Comparison of ENCODE assay signal across 8 cellular contexts in genomic region chr3:123447749-123448502, GRCh38. TPM values are rescaled to one million over a fixed set of nuclear protein-coding genes. Genes with fewer than 3 reads are reported as not detected.
A peak's percentile ranks its signal among the peaks of the same experiment; 100 is the strongest.
DNase-seq lines count a peak whose midpoint lies in the region; ATAC-seq and TF ChIP-seq lines count a peak whose summit lies in the region.

No MANE protein-coding gene starts in this region.

- H3K4me1 Mint-ChIP-seq in central memory CD8-positive, alpha-beta T cell: no peaks in the 10 kb centered on the region
- H3K4me1 Mint-ChIP-seq in mesothelial cell of epicardium: peaks cover 1% of the 10 kb centered on the region

- no peaks in the 10 kb centered on the region for H3K9me3 ChIP-seq in ES-I3 (ENCODE audit: control insufficient read depth, insufficient read depth, low read length)
- H3K9me3 ChIP-seq in SK-N-MC (ENCODE audit: low read depth, low read length): no peaks in the 10 kb centered on the region

- H3K36me3 ChIP-seq in ES-I3 (ENCODE audit: insufficient read depth, low read length) (no peaks in the 10 kb centered on the region), SK-N-MC (ENCODE audit: insufficient read depth, low read length) (no peaks in the 10 kb centered on the region)

- TF ChIP-seq CTCF in mesothelial cell of epicardium (IDR thresholded peaks at IDR 0.05; ENCODE audit: unreplicated experiment): no peak

- 0 out of 2 replicates have a peak, but pooled peaks cover 3% of the 10 kb centered on the region for H3K4me1 ChIP-seq in ES-I3 (ENCODE audit: insufficient read depth, low read length)

- peak overlapping the region; percentile 82 for H3K4me3 ChIP-seq in SK-N-MC

- peak; percentile 52 for ATAC-seq in central memory CD8-positive, alpha-beta T cell (replicated peaks; ENCODE audit: extremely low read depth, poor library complexity, severe bottlenecking)
- ATAC-seq in HG02884 (IDR thresholded peaks at IDR 0.05; ENCODE audit: unreplicated experiment): no peak
- ATAC-seq in GM18870 (IDR thresholded peaks at IDR 0.05; ENCODE audit: unreplicated experiment): no peak

- H3K9ac ChIP-seq in ES-I3 (ENCODE audit: low read depth, low read length): peak overlapping the region; percentile 62; the same call in 1 of the 2 replicates
- peak overlapping the region; percentile 59 for H3K9ac ChIP-seq in SK-N-MC (ENCODE audit: insufficient read length)

- peaks cover 2% of the 10 kb centered on the region for H3K36me3 Mint-ChIP-seq in central memory CD8-positive, alpha-beta T cell (ENCODE audit: insufficient read depth)
- no peaks in the 10 kb centered on the region for H3K36me3 Mint-ChIP-seq in mesothelial cell of epicardium

- H3K9me3 Mint-ChIP-seq in central memory CD8-positive, alpha-beta T cell: no peaks in the 10 kb centered on the region
- no peaks in the 10 kb centered on the region for H3K9me3 Mint-ChIP-seq in mesothelial cell of epicardium

- no peak overlapping the region for H3K27ac Mint-ChIP-seq in central memory CD8-positive, alpha-beta T cell (ENCODE audit: low read depth)
- no peak overlapping the region for H3K27ac Mint-ChIP-seq in mesothelial cell of epicardium

- H3K4me3 Mint-ChIP-seq in central memory CD8-positive, alpha-beta T cell: peak overlapping the region; percentile 62
- peak overlapping the region; percentile 56 for H3K4me3 Mint-ChIP-seq in mesothelial cell of epicardium

- H3K27ac ChIP-seq in SK-N-MC: no peak overlapping the region
- peak overlapping the region; percentile 94 for H3K27ac ChIP-seq in substantia nigra (ENCODE audit: low read depth, low read length, poor library complexity, severe bottlenecking)

- H3K27me3 Mint-ChIP-seq in central memory CD8-positive, alpha-beta T cell: peaks cover 60% of the 10 kb centered on the region
- peaks cover 77% of the 10 kb centered on the region for H3K27me3 Mint-ChIP-seq in mesothelial cell of epicardium (ENCODE audit: low read depth)

- no peak for DNase-seq in SK-N-MC (ENCODE audit: low read depth, low spot score)
- DNase-seq in central memory CD8-positive, alpha-beta T cell (ENCODE audit: low spot score in 2 of 2): peak; percentile 38 to 40
- DNase-seq in mesothelial cell of epicardium (ENCODE audit: low spot score in 2 of 2, unreplicated experiment in 2 of 2): peak in 1 of 2 experiments; percentile 45
- DNase-seq in substantia nigra (lab: John Stamatoyannopoulos, UW): peak in 7 of 49 donors; percentile 26 to 46 (median 32)
- DNase-seq in mesenteric fat pad (ENCODE audit: low spot score): no peak

RNA-seq across cellular contexts. Expression of gene ADCY5, which starts 1.0 kb away (rescaled TPM):
- total RNA-seq in mesothelial cell of epicardium: 6.8 to 8.4 TPM (median 7.2 TPM) in 3 replicates
- total RNA-seq in mesenteric fat pad: 107 TPM

Comparison
In these comparisons a context has a peak if more than half of its experiments do, and no peak if none do; other contexts are left out.
1. DNase-seq: peak in central memory CD8-positive, alpha-beta T cell (2 of 2); none in SK-N-MC (single experiment) and mesenteric fat pad (single experiment).
2. RNA of gene ADCY5, which starts 1.0 kb away (total RNA-seq): 107 TPM in mesenteric fat pad (single experiment); 6.8 to 8.4 TPM in mesothelial cell of epicardium; every median in the first group is over 10 times any median in the second.